ENCODE assay signal across 8 cellular contexts in the genomic region with DNA sequence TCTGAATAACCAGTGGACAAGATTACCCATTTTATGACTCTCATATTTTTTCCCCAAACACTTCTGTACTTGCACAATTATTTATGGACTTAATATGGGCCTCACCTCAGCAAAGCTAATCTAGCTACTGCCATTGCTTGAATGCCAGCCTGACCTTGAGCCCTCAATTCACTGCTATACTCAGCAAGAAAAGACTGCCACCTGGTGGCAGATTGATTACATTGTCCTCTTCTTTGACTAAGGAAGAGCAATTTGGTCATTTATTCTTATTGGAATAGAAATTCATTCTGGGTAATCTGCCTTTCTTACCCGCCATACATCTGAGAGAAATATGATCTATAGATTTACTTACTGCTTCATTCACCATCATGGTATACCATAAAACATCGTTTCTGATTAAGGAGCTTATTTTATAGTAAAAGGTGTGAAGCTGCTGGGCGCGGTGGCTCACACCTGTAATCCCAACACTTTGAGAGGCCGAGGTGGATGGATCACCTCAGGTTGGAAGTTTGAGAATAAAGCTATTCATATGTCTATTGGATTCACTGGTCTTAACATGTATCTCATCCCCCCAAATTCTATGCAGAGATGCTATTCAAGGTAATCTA. TPM values are rescaled to one million over a fixed set of nuclear protein-coding genes. Genes with fewer than 3 reads are reported as not detected.
DNase-seq lines count a peak whose midpoint lies in the region; ATAC-seq and TF ChIP-seq lines count a peak whose summit lies in the region.

No MANE protein-coding gene starts in this region.

- H3K27me3 Mint-ChIP-seq in osteocyte (ENCODE audit: unreplicated experiment): peaks cover 44% of the 10 kb centered on the region

- DNase-seq in DMS79 treated with DMSO at 0.1 percent for 48 hours (lab: John Stamatoyannopoulos, UW): peak; percentile 71
- DNase-seq in Peyer's patch: peak in 2 of 3 donors; percentile 85 to 92
- peak; percentile 58 for DNase-seq in activated naive CD4-positive, alpha-beta T cell treated with Interleukin-2 at 50 U/mL for 16 hours
- peak; percentile 73 for DNase-seq in foreskin melanocyte
- DNase-seq in osteocyte (ENCODE audit: extremely low spot score, unreplicated experiment): no peak
- DNase-seq in uterus: peak; percentile 52 to 87

- no peaks in the 10 kb centered on the region for H3K36me3 Mint-ChIP-seq in osteocyte (ENCODE audit: unreplicated experiment)

- H3K27ac ChIP-seq in Peyer's patch (no peak overlapping the region), uterus (no peak overlapping the region)

- TF ChIP-seq POLR2A in Peyer's patch (IDR thresholded peaks at IDR 0.05): no peak
- TF ChIP-seq POLR2A in uterus (IDR thresholded peaks at IDR 0.05): no peak

- no peak overlapping the region for H3K27ac Mint-ChIP-seq in osteocyte (ENCODE audit: unreplicated experiment)

- H3K4me3 ChIP-seq in Peyer's patch (no peak overlapping the region), uterus (no peak overlapping the region)

- no peaks in the 10 kb centered on the region for H3K4me1 Mint-ChIP-seq in osteocyte (ENCODE audit: unreplicated experiment)

- TF ChIP-seq CTCF in LNCAP (IDR thresholded peaks at IDR 0.05) (peak; percentile 84), Peyer's patch (IDR thresholded peaks at IDR 0.05) (peak; percentile 49 to 98 (median 96)), osteocyte (IDR thresholded peaks at IDR 0.05) (peak; percentile 91), uterus (IDR thresholded peaks at IDR 0.05) (peak; percentile 80 to 94 (median 88))

- ATAC-seq in GM21529 (IDR thresholded peaks at IDR 0.05; ENCODE audit: unreplicated experiment): peak; percentile 85

- H3K4me3 Mint-ChIP-seq in osteocyte (ENCODE audit: unreplicated experiment): no peak overlapping the region

- no peaks in the 10 kb centered on the region for H3K9me3 Mint-ChIP-seq in osteocyte (ENCODE audit: unreplicated experiment)

- intact Hi-C loops in uterus (cut with DNase I; ENCODE audit: low total_unique reads): loop anchor here (10.0 kb wide), 1 partner anchor 139 kb away; no protein-coding TSS in a partner anchor

- no peaks in the 10 kb centered on the region for H3K9me3 ChIP-seq in Peyer's patch
- H3K9me3 ChIP-seq in uterus: no peaks in the 10 kb centered on the region

- H3K36me3 ChIP-seq in Peyer's patch (no peaks in the 10 kb centered on the region), uterus (no peaks in the 10 kb centered on the region)

- peaks cover 0 to 4% (median 0%) of the 10 kb centered on the region in 4 donors for H3K4me1 ChIP-seq in Peyer's patch
- no peaks in the 10 kb centered on the region for H3K4me1 ChIP-seq in uterus

- H3K27me3 ChIP-seq in Peyer's patch: no peaks in the 10 kb centered on the region
- no peaks in the 10 kb centered on the region for H3K27me3 ChIP-seq in uterus

RNA-seq across cellular contexts. Expression of gene DIPK1A, which starts 32.9 kb away (rescaled TPM):
- 10 to 100 TPM in 1 of 4 donors, 1 to 10 TPM in 3; 5.1 to 12.4 (median 7.8) TPM for total RNA-seq in Peyer's patch
- 6.3 and 6.7 TPM in 2 replicates for total RNA-seq in osteocyte
- 10 to 100 TPM; 15.5 to 28.4 (median 20.8) TPM for total RNA-seq in uterus
